ENCODE assay signal across 16 cellular contexts in the genomic region with DNA sequence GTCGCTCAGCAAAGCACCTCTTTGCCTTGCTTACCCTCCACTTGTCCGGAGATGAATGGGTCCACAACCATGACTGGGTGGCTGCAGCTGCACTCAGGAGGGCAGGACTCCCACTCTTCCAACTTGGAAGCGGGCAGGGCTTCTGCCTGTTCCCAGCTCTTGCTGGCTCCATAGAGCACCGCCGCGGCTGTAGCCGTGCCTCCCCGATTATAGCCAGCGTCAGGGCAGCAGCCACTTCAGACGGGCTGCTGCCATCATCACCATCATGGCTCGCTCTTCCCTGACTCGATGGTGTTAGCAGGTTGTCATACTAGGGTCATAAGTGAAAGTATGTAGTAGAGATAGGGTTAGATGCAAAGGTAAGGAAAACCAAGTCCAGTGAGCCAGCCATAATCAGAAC. TPM values are rescaled to one million over a fixed set of nuclear protein-coding genes. Genes with fewer than 3 reads are reported as not detected.
DNase-seq lines count a peak whose midpoint lies in the region; ATAC-seq, FAIRE-seq and TF ChIP-seq lines count a peak whose summit lies in the region.
"Had no signal": no experiment of that assay in that cellular context is flagged by ENCODE, and none has a peak within 500 bp of the region (broad histone marks: within the 10 kb centered on the region; RNA-seq: fewer than 3 reads in every experiment).

No MANE protein-coding gene starts in this region.

- no peak for TF ChIP-seq RAD21 in HepG2 (CRISPR knock-in tag; IDR thresholded peaks at IDR 0.05)

- ATAC-seq in CD4-positive, alpha-beta T cell (ENCODE audit: poor library complexity): no peak
- ATAC-seq in T-helper 17 cell: no peak
- no peak for ATAC-seq in HepG2
- ATAC-seq: A549 had no signal

- peaks cover 29% of the 10 kb centered on the region for H3K36me3 Mint-ChIP-seq in CD4-positive, alpha-beta T cell (ENCODE audit: low read depth)
- H3K36me3 Mint-ChIP-seq in T-helper 17 cell (ENCODE audit: low read depth): peaks cover 10% of the 10 kb centered on the region

- no peaks in the 10 kb centered on the region for H4K20me1 ChIP-seq in HepG2 (ENCODE audit: insufficient read depth, low read length)
- H4K20me1 ChIP-seq: BLaER1 treated with 17β-estradiol and CSF1 and Interleukin-3, amounts not matched to agents 10 nM and 100 nM had no signal

- H3K27ac Mint-ChIP-seq in CD4-positive, alpha-beta T cell: peak overlapping the region; percentile 9
- peak overlapping the region; percentile 57 for H3K27ac Mint-ChIP-seq in T-helper 17 cell
- H3K27ac Mint-ChIP-seq: HFFc6 had no signal

- no TSS peak for BruUV-seq in HepG2 (replicated peaks; lab: Mats Ljungman, UMichigan)

- peak overlapping the region; percentile 4 for H3K27ac ChIP-seq in CD4-positive, alpha-beta T cell (ENCODE audit: low read depth, low read length)
- no peak overlapping the region for H3K27ac ChIP-seq in HepG2 (ENCODE audit: extremely low read length, insufficient read depth, low read length)
- H3K27ac ChIP-seq: A549; BLaER1 treated with 17β-estradiol and CSF1 and Interleukin-3, amounts not matched to agents 10 nM and 100 nM had no signal

- peaks cover 3 to 5% of the 10 kb centered on the region in 2 experiments; a peak in 1 of 5 replicates for H3K36me3 ChIP-seq in HepG2 (replicated peaks in 1 of 2; ENCODE audit: control insufficient read depth in 1 of 2, insufficient read depth in 2 of 2, low read length in 2 of 2)

- peaks cover 16% of the 10 kb centered on the region for H3K4me1 ChIP-seq in HepG2 (ENCODE audit: insufficient read depth, low read length)

- peaks cover 9% of the 10 kb centered on the region for H3K79me2 ChIP-seq in HepG2 (ENCODE audit: insufficient read depth, low read length)

- TF ChIP-seq EP300 in HepG2 (IDR thresholded peaks at IDR 0.05; ENCODE audit: low read depth in 2 of 2, low read length in 2 of 2) (no peak), HepG2 (CRISPR knock-in tag; IDR thresholded peaks at IDR 0.05; ENCODE audit: borderline replicate concordance) (no peak)

- no peak for TF ChIP-seq POLR2A in HepG2 (IDR thresholded peaks at IDR 0.05; ENCODE audit: insufficient read depth in 1 of 2, low read depth in 2 of 2, low read length in 2 of 2)

- CTCF ChIA-PET in CD4-positive, alpha-beta T cell (lab: Charles Lee): no interaction called here
- CTCF ChIA-PET in HepG2 (lab: Yijun Ruan, JAX; ENCODE audit: low intra/inter-chr PET ratio, low total read pairs): no interaction called here

- H3K4me2 ChIP-seq in HepG2 (ENCODE audit: low read depth, low read length): no peak overlapping the region
- H3K4me2 ChIP-seq: A549; BLaER1 treated with 17β-estradiol and CSF1 and Interleukin-3, amounts not matched to agents 10 nM and 100 nM had no signal

- H3K4me3 Mint-ChIP-seq in CD4-positive, alpha-beta T cell: no peak overlapping the region
- no peak overlapping the region for H3K4me3 Mint-ChIP-seq in T-helper 17 cell
- H3K4me3 Mint-ChIP-seq: HFFc6 had no signal

- no peak overlapping the region for H2AFZ ChIP-seq in HepG2 (ENCODE audit: low read length)

- no peaks in the 10 kb centered on the region for H3K27me3 ChIP-seq in CD4-positive, alpha-beta T cell (ENCODE audit: control insufficient read depth, insufficient read depth, low read length)
- no peaks in the 10 kb centered on the region; a peak in 1 of 5 replicates for H3K27me3 ChIP-seq in HepG2 (ENCODE audit: control insufficient read depth in 1 of 2, insufficient read depth in 2 of 2, low read length in 2 of 2)
- H3K27me3 ChIP-seq: BLaER1 treated with 17β-estradiol and CSF1 and Interleukin-3, amounts not matched to agents 10 nM and 100 nM had no signal

- H3K4me3 ChIP-seq in HepG2 (replicated peaks in 1 of 3; ENCODE audit: insufficient read depth in 1 of 3, low read depth in 2 of 3, low read length in 3 of 3): no peak overlapping the region
- H3K4me3 ChIP-seq: A549; BLaER1 treated with 17β-estradiol and CSF1 and Interleukin-3, amounts not matched to agents 10 nM and 100 nM had no signal

- H3K9me3 ChIP-seq in CD4-positive, alpha-beta T cell (ENCODE audit: control insufficient read depth, low read length): no peaks in the 10 kb centered on the region
- no peaks in the 10 kb centered on the region for H3K9me3 ChIP-seq in T-helper 17 cell (ENCODE audit: control insufficient read depth, low read length, poor library complexity, severe bottlenecking)
- no peaks in the 10 kb centered on the region for H3K9me3 ChIP-seq in HepG2 (ENCODE audit: low read length)
- H3K9me3 ChIP-seq: A549 had no signal

- in situ Hi-C loops in HepG2 (cut with HindIII; ENCODE audit: extremely low pct_ligation_motif_present, low pct_unique_long_range_greater_than_20kb): loop anchor here (5.0 kb wide), 1 partner anchor 65 kb away; no protein-coding TSS in a partner anchor

- TF ChIP-seq CTCF in CD4-positive, alpha-beta T cell (IDR thresholded peaks at IDR 0.05): no peak
- no peak for TF ChIP-seq CTCF in HepG2 (CRISPR knock-in tag; IDR thresholded peaks at IDR 0.05)

- FAIRE-seq in HepG2 (lab: Jason Lieb, UNC): no peak
- FAIRE-seq: A549, H1, HTR-8/SVneo had no signal

- H3K27me3 Mint-ChIP-seq in CD4-positive, alpha-beta T cell: no peaks in the 10 kb centered on the region
- H3K27me3 Mint-ChIP-seq in T-helper 17 cell: no peaks in the 10 kb centered on the region

- POLR2A ChIA-PET in CD4-positive, alpha-beta T cell (lab: Charles Lee): interaction anchor here (1.2 kb wide), 1 partner anchor 128 kb away, joined by 4 read pairs; no protein-coding TSS in a partner anchor
- POLR2A ChIA-PET in HepG2 (lab: Yijun Ruan, JAX): no interaction called here

- H3K9ac ChIP-seq in HepG2 (ENCODE audit: insufficient read depth, low read depth, low read length): no peak overlapping the region
- H3K9ac ChIP-seq: BLaER1 treated with 17β-estradiol and CSF1 and Interleukin-3, amounts not matched to agents 10 nM and 100 nM had no signal

- no peaks in the 10 kb centered on the region for H3K9me3 Mint-ChIP-seq in CD4-positive, alpha-beta T cell

- WGBS in HepG2 (ENCODE audit: low lambda C conversion rate): 94% methylated on average over 11 of the region's 12 CpGs

- intact Hi-C loops in CD4-positive, alpha-beta T cell (cut with DNase I, micrococcal nuclease): loop anchor here (10.0 kb wide), 3 partner anchors 998 to 1662 kb away; a partner anchor contains a TSS
- intact Hi-C loops in HepG2 (cut with micrococcal nuclease; ENCODE audit: unreplicated experiment): no loop called here

- DNase-seq in CD4-positive, alpha-beta T cell: no peak
- DNase-seq in T-helper 17 cell: no peak
- no peak for DNase-seq in HepG2 (ENCODE audit: low spot score)
- DNase-seq in NCI-H1436 (lab: John Stamatoyannopoulos, UW): no peak
- no peak for DNase-seq in NCI-H2171 (lab: John Stamatoyannopoulos, UW)
- DNase-seq in activated CD4-positive, CD25-positive, alpha-beta regulatory T cell treated with anti-CD3 and anti-CD28 coated beads, Interleukin-2, amount 50 U/mL, for 72 hours: no peak
- DNase-seq: Caco-2; CD8-positive, alpha-beta memory T cell; DMS53; GF-D8; HCEC 1CT; HFFc6 had no signal

- H3K4me1 Mint-ChIP-seq in CD4-positive, alpha-beta T cell (ENCODE audit: low read depth): peaks cover 30% of the 10 kb centered on the region
- peaks cover 21% of the 10 kb centered on the region for H3K4me1 Mint-ChIP-seq in T-helper 17 cell

TF ChIP-seq in HepG2, 621 proteins besides CTCF, POLR2A, EP300 and RAD21:
- no peak for TF ChIP-seq TGIF2 (CRISPR knock-in tag; IDR thresholded peaks at IDR 0.05)
- peak; percentile 7 for TF ChIP-seq AGO2 (optimal IDR thresholded peaks at IDR 0.05; ENCODE audit: low read depth, low read length)

RNA-seq across cellular contexts. Expression of a gene that starts 4.2 kb away (rescaled TPM):
- total RNA-seq in CD4-positive, alpha-beta T cell: 10 to 100 TPM; 40.8 to 45.8 TPM
- 100 to 1,000 TPM in 1 of 2 donors, 10 to 100 TPM in 1; 92.5 to 100 TPM for total RNA-seq in T-helper 17 cell
- 38.4 and 40.3 TPM in 2 replicates for total RNA-seq in HepG2 (2016; rRNA removed; fragmentation: Illumina TruSeq; extraction: Trizol)
- 10.7 and 12.3 TPM in 2 replicates for total RNA-seq in HepG2 (2016; cell fraction: cytosol; rRNA removed; fragmentation: Illumina TruSeq; extraction: Trizol; ENCODE audit: low read depth)
- 38.6 and 40.4 TPM in 2 replicates for total RNA-seq in HepG2 (2016; cell fraction: insoluble cytoplasmic fraction; rRNA removed; fragmentation: Illumina TruSeq; extraction: Trizol)
- total RNA-seq in HepG2 (2016; cell fraction: membrane; rRNA removed; fragmentation: Illumina TruSeq; extraction: Trizol): 16.8 and 20.9 TPM in 2 replicates
- 81.6 and 85.4 TPM in 2 replicates for total RNA-seq in HepG2 (2016; cell fraction: nucleus; rRNA removed; fragmentation: Illumina TruSeq; extraction: Trizol)
- 27.9 and 28.0 TPM in 2 replicates for polyA plus RNA-seq in HepG2 (2011; rRNA removed)
- polyA plus RNA-seq in HepG2 (2011; cell fraction: cytosol; rRNA removed): 7.7 and 13.6 TPM in 2 replicates
- polyA plus RNA-seq in HepG2 (2011; cell fraction: nucleus; rRNA removed): 30.7 and 36.2 TPM in 2 replicates
- 18.1 and 21.3 TPM in 2 replicates for polyA plus RNA-seq in HepG2 (2012)
- 1.9 and 2.2 TPM in 2 replicates for polyA plus RNA-seq in HepG2 (2016; cell fraction: cytosol; fragmentation: Illumina TruSeq; extraction: Trizol; ENCODE audit: low read depth)
- polyA plus RNA-seq in HepG2 (2016; cell fraction: insoluble cytoplasmic fraction; fragmentation: Illumina TruSeq; extraction: Trizol; ENCODE audit: low read depth): 24.9 and 26.1 TPM in 2 replicates
- polyA plus RNA-seq in HepG2 (2016; cell fraction: membrane; fragmentation: Illumina TruSeq; extraction: Trizol; ENCODE audit: low read depth): 4.1 and 5.1 TPM in 2 replicates
- polyA plus RNA-seq in HepG2 (2016; cell fraction: nucleus; fragmentation: Illumina TruSeq; extraction: Trizol; ENCODE audit: insufficient read depth, low read depth): 44.4 and 44.5 TPM in 2 replicates
- polyA minus RNA-seq in HepG2 (2011; rRNA and poly(A)+ RNA removed; ENCODE audit: low replicate concordance): 62.5 and 66.5 TPM in 2 replicates
- polyA minus RNA-seq in HepG2 (2011; cell fraction: cytosol; rRNA and poly(A)+ RNA removed): 30.2 and 41.5 TPM in 2 replicates
- polyA minus RNA-seq in HepG2 (2011; cell fraction: nucleus; rRNA and poly(A)+ RNA removed): 252 and 263 TPM in 2 replicates
